Comparison of ENCODE assay signal across 2 cellular contexts in the genomic region with DNA sequence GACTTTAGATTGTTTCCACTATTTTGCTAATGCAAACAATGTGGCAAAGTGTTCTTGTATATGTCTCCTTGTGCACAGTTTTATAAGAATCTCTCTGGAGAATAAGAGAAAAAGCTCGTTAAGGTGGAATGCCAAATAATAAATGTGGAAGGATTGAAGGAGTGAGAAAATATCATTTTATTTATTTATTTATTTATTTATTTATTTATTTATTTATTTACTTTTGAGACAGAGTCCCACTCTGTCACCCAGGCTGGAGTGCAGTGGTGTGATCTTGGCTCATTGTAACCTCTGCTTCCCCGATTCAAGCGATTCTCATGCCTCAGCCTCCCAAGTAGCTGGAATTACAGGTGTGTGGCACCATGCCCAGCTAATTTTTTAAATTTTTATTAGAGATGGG. TPM values are rescaled to one million over a fixed set of nuclear protein-coding genes. Genes with fewer than 3 reads are reported as not detected.
DNase-seq lines count a peak whose midpoint lies in the region; ATAC-seq, FAIRE-seq and TF ChIP-seq lines count a peak whose summit lies in the region.
"Not testable (repeated sequence)": the region's sequence is repeated elsewhere in the genome, so short reads cannot be mapped to it uniquely, and the experiment has no call there.

No MANE protein-coding gene starts in this region.

- not testable (repeated sequence) for H3K4me2 ChIP-seq in A549

- not testable (repeated sequence) for TF ChIP-seq POLR2A in A549 (IDR thresholded peaks at IDR 0.05; ENCODE audit: low read length)

- TF ChIP-seq CTCF in A549 (IDR thresholded peaks at IDR 0.05); HEK293 (tag by site-specific recombination; IDR thresholded peaks at IDR 0.05): not testable (repeated sequence)

- 98% methylated on average over 3 of the region's 3 CpGs for WGBS in A549 (ENCODE audit: missing lambda C conversion rate)

- not testable (repeated sequence) for DNase-seq in A549 (ENCODE audit: low read depth in 1 of 2, low spot score in 1 of 2)

- H3K4me1 ChIP-seq in A549 = peaks cover 19% of the 10 kb centered on the region
- not testable (repeated sequence) for H3K4me1 ChIP-seq in HEK293 (ENCODE audit: control insufficient read depth, insufficient read depth, low read length)

- FAIRE-seq in A549 (lab: Jason Lieb, UNC) = not testable (repeated sequence)

- not testable (repeated sequence) for H3K9me3 ChIP-seq in A549; HEK293 (ENCODE audit: control insufficient read depth, insufficient read depth, low read depth, low read length)

- CTCF ChIA-PET in A549 (lab: Yijun Ruan, JAX) = interaction anchor here (0.8 kb wide), 1 partner anchor 294 kb away, joined by 4 read pairs; no protein-coding TSS in a partner anchor
- CTCF ChIA-PET in HEK293 (lab: Yijun Ruan, JAX) = not testable (repeated sequence)

- TF ChIP-seq EP300 in A549 (IDR thresholded peaks at IDR 0.05) = not testable (repeated sequence)

- not testable (repeated sequence) for H3K36me3 ChIP-seq in HEK293 (ENCODE audit: control insufficient read depth in 2 of 2, insufficient read depth in 1 of 2, low read length in 2 of 2)

- ATAC-seq in A549 = not testable (repeated sequence)

- H3K4me3 ChIP-seq in A549; HEK293 (ENCODE audit: low read depth, low read length): not testable (repeated sequence)

- H3K27ac ChIP-seq in A549; HEK293 (ENCODE audit: extremely low read depth, low read depth, low read length): not testable (repeated sequence)

- TF ChIP-seq RAD21 in A549 (conservative IDR thresholded peaks at IDR 0.05 in 1 of 2, IDR thresholded peaks at IDR 0.05 in 1 of 2) = not testable (repeated sequence)

- POLR2A ChIA-PET in A549 (lab: Yijun Ruan, JAX); HEK293 (lab: Yijun Ruan, JAX): not testable (repeated sequence)

TF ChIP-seq in A549, 52 proteins besides CTCF, POLR2A, EP300 and RAD21:
- peak; percentile 72 for TF ChIP-seq ZC3H11A (IDR thresholded peaks at IDR 0.05)

TF ChIP-seq in HEK293, 187 proteins besides CTCF, POLR2A, EP300 and RAD21 (continues in another document):
- TF ChIP-seq, protein P1, sequence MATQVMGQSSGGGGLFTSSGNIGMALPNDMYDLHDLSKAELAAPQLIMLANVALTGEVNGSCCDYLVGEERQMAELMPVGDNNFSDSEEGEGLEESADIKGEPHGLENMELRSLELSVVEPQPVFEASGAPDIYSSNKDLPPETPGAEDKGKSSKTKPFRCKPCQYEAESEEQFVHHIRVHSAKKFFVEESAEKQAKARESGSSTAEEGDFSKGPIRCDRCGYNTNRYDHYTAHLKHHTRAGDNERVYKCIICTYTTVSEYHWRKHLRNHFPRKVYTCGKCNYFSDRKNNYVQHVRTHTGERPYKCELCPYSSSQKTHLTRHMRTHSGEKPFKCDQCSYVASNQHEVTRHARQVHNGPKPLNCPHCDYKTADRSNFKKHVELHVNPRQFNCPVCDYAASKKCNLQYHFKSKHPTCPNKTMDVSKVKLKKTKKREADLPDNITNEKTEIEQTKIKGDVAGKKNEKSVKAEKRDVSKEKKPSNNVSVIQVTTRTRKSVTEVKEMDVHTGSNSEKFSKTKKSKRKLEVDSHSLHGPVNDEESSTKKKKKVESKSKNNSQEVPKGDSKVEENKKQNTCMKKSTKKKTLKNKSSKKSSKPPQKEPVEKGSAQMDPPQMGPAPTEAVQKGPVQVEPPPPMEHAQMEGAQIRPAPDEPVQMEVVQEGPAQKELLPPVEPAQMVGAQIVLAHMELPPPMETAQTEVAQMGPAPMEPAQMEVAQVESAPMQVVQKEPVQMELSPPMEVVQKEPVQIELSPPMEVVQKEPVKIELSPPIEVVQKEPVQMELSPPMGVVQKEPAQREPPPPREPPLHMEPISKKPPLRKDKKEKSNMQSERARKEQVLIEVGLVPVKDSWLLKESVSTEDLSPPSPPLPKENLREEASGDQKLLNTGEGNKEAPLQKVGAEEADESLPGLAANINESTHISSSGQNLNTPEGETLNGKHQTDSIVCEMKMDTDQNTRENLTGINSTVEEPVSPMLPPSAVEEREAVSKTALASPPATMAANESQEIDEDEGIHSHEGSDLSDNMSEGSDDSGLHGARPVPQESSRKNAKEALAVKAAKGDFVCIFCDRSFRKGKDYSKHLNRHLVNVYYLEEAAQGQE (tag by site-specific recombination; IDR thresholded peaks at IDR 0.05) = 0 out of 2 replicates have a peak, but pooled peaks have one; percentile 27
- TF ChIP-seq ZXDB (tag by site-specific recombination; IDR thresholded peaks at IDR 0.05) (0 out of 2 replicates have a peak, but pooled peaks have one; percentile 26), ZNF140 (tag by site-specific recombination; IDR thresholded peaks at IDR 0.05) (peak; percentile 48; the same call in 1 of the 2 replicates), ZNF555 (tag by site-specific recombination; conservative IDR thresholded peaks at IDR 0.05) (peak; percentile 68), ZNF501 (tag by site-specific recombination; IDR thresholded peaks at IDR 0.05) (0 out of 2 replicates have a peak, but pooled peaks have one; percentile 35), ZNF510 (tag by site-specific recombination; IDR thresholded peaks at IDR 0.05; ENCODE audit: insufficient replicate concordance) (peak; percentile 38), ZNF518A (tag by site-specific recombination; conservative IDR thresholded peaks at IDR 0.05; ENCODE audit: low read depth) (peak; percentile 74), ZNF623 (tag by site-specific recombination; IDR thresholded peaks at IDR 0.05) (peak; percentile 49), ZNF558 (tag by site-specific recombination; IDR thresholded peaks at IDR 0.05) (peak; percentile 53; the same call in 1 of the 2 replicates), ZBTB11 (tag by site-specific recombination; conservative IDR thresholded peaks at IDR 0.05; ENCODE audit: low read depth) (peak; percentile 59)

RNA-seq across cellular contexts. Expression of gene GPAT3, which starts 40.3 kb away (rescaled TPM):
- 29.9 and 44.9 TPM in 2 replicates for polyA plus RNA-seq in A549 (2011; rRNA removed)
- polyA plus RNA-seq in A549 (2012; cell fraction: cytosol; rRNA removed) = 13.7 and 17.1 TPM in 2 replicates
- polyA plus RNA-seq in A549 (2012; cell fraction: nucleus; rRNA removed) = 10.4 and 13.4 TPM in 2 replicates
- 12.9 to 16.9 TPM (median 13.1 TPM) in 3 replicates for polyA plus RNA-seq in A549 (2017; fragmentation: RNase III; extraction: RNeasy Plus Mini Kit Qiagen cat#74134 plus additional on column Dnase treatment)
- polyA minus RNA-seq in A549 (2011; rRNA and poly(A)+ RNA removed) = 13.1 and 20.5 TPM in 2 replicates
